In the genomic region with DNA sequence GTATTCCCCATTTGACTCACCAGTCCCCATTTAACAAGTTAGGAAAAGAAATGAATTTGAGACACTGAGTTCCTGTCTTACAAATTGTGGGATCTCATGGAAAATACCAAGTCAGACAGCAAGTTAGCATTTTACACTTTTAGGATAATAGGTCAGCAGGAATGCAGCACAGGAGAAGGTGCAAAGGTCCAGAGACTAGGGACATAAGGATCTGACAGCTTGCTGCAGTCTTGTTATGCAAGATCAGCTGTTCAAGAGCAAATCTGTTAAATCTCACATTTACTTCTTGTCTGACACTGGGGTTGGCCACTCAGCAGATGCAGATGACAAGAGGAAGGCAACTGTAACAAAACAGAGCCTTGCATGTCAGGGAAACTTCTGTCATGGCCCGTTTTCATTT, we compare ENCODE assay signal across 18 cellular contexts.
"Had no signal": no experiment of that assay in that cellular context is flagged by ENCODE, and none has a peak within 500 bp of the region (broad histone marks: within the 10 kb centered on the region; RNA-seq: fewer than 3 reads in every experiment).

No MANE protein-coding gene starts in this region.

- H3K9me3 Mint-ChIP-seq: activated naive CD4-positive, alpha-beta T cell treated with anti-CD3 and anti-CD28 coated beads, Interleukin-2, amount 10 ng/mL, durations not matched to agents 7 days and 5 days; activated T-cell treated with anti-CD3 and anti-CD28 coated beads, Interleukin-2, amount 50 U/mL, for 24 hours; natural killer cell treated with Interleukin-12 subunit alpha and Interleukin-12 subunit beta and Interleukin-15 and Interleukin-18, amount 100 ng/mL, for 72 hours; T-cell had no signal

- H3K4me1 Mint-ChIP-seq: activated naive CD4-positive, alpha-beta T cell treated with anti-CD3 and anti-CD28 coated beads, Interleukin-2, amount 10 ng/mL, durations not matched to agents 7 days and 5 days; T-cell had no signal

- H3K9me3 ChIP-seq: heart right ventricle, stomach, testis, upper lobe of left lung had no signal

- H3K4me1 ChIP-seq: testis had no signal

- H3K27ac Mint-ChIP-seq: activated CD8-positive, alpha-beta memory T cell treated with anti-CD3 and anti-CD28 coated beads, Interleukin-2, amount 10 ng/mL, durations not matched to agents 7 days and 5 days; activated naive CD4-positive, alpha-beta T cell treated with anti-CD3 and anti-CD28 coated beads, Interleukin-2, amount 10 ng/mL, durations not matched to agents 7 days and 5 days; activated T-cell treated with anti-CD3 and anti-CD28 coated beads, Interleukin-2, amount 50 U/mL, for 24 hours; natural killer cell treated with Interleukin-12 subunit alpha and Interleukin-12 subunit beta and Interleukin-15 and Interleukin-18, amount 100 ng/mL, for 72 hours; T-cell had no signal

- H3K27me3 ChIP-seq: heart right ventricle, stomach, testis, upper lobe of left lung had no signal

- FAIRE-seq: astrocyte, bronchial epithelial cell, frontal cortex had no signal

- ATAC-seq: activated CD8-positive, alpha-beta memory T cell treated with anti-CD3 and anti-CD28 coated beads, Interleukin-2, amount 10 ng/mL, durations not matched to agents 7 days and 5 days; heart right ventricle; left cardiac atrium; natural killer cell treated with Interleukin-12 subunit alpha and Interleukin-12 subunit beta and Interleukin-15 and Interleukin-18, amount 100 ng/mL, for 72 hours; sciatic nerve; T-cell had no signal

- DNase-seq: activated CD4-positive, alpha-beta T cell treated with anti-CD3 and anti-CD28 coated beads, Interleukin-2, amount 50 U/mL, for 48 hours; activated CD8-positive, alpha-beta memory T cell treated with anti-CD3 and anti-CD28 coated beads, Interleukin-2, amount 10 ng/mL, durations not matched to agents 7 days and 5 days; activated naive CD4-positive, alpha-beta T cell treated with anti-CD3 and anti-CD28 coated beads, Interleukin-2, amount 10 ng/mL, durations not matched to agents 7 days and 5 days; activated T-cell treated with anti-CD3 and anti-CD28 coated beads, Interleukin-2, amount 50 U/mL, for 24 hours; heart right ventricle; left cardiac atrium; mammary epithelial cell; stimulated activated CD4-positive, alpha-beta T cell treated with anti-CD3 and anti-CD28 coated beads, Interleukin-1b, Interleukin-23, amount 100 ng/mL, for 48 hours; stomach; T-cell; testis; upper lobe of left lung had no signal

- H3K27me3 Mint-ChIP-seq: activated naive CD4-positive, alpha-beta T cell treated with anti-CD3 and anti-CD28 coated beads, Interleukin-2, amount 10 ng/mL, durations not matched to agents 7 days and 5 days; activated T-cell treated with anti-CD3 and anti-CD28 coated beads, Interleukin-2, amount 50 U/mL, for 24 hours had no signal

- H3K4me3 Mint-ChIP-seq: activated CD8-positive, alpha-beta memory T cell treated with anti-CD3 and anti-CD28 coated beads, Interleukin-2, amount 10 ng/mL, durations not matched to agents 7 days and 5 days; activated naive CD4-positive, alpha-beta T cell treated with anti-CD3 and anti-CD28 coated beads, Interleukin-2, amount 10 ng/mL, durations not matched to agents 7 days and 5 days; activated T-cell treated with anti-CD3 and anti-CD28 coated beads, Interleukin-2, amount 50 U/mL, for 24 hours; natural killer cell treated with Interleukin-12 subunit alpha and Interleukin-12 subunit beta and Interleukin-15 and Interleukin-18, amount 100 ng/mL, for 72 hours; T-cell had no signal

- H3K36me3 Mint-ChIP-seq: activated CD8-positive, alpha-beta memory T cell treated with anti-CD3 and anti-CD28 coated beads, Interleukin-2, amount 10 ng/mL, durations not matched to agents 7 days and 5 days; activated naive CD4-positive, alpha-beta T cell treated with anti-CD3 and anti-CD28 coated beads, Interleukin-2, amount 10 ng/mL, durations not matched to agents 7 days and 5 days; natural killer cell treated with Interleukin-12 subunit alpha and Interleukin-12 subunit beta and Interleukin-15 and Interleukin-18, amount 100 ng/mL, for 72 hours; T-cell had no signal

- H3K36me3 ChIP-seq: heart right ventricle, stomach, upper lobe of left lung had no signal

- H3K4me3 ChIP-seq: heart right ventricle, stomach, testis, upper lobe of left lung had no signal

- H3K27ac ChIP-seq: epithelial cell of prostate, heart right ventricle, upper lobe of left lung had no signal
